In genomic region chr17:57284984-57285646, GRCh38 we compare ENCODE assay signal across 9 cellular contexts. TPM values are rescaled to one million over a fixed set of nuclear protein-coding genes. Genes with fewer than 3 reads are reported as not detected.
DNase-seq lines count a peak whose midpoint lies in the region; ATAC-seq and TF ChIP-seq lines count a peak whose summit lies in the region.
"Had no signal": no experiment of that assay in that cellular context is flagged by ENCODE, and none has a peak within 500 bp of the region (broad histone marks: within the 10 kb centered on the region; RNA-seq: fewer than 3 reads in every experiment).

No MANE protein-coding gene starts in this region.

- H4K20me1 ChIP-seq in OCI-LY7 (ENCODE audit: insufficient read depth, low read length), result no peaks in the 10 kb centered on the region

- H3K27me3 Mint-ChIP-seq in activated naive CD8-positive, alpha-beta T cell treated with anti-CD3 and anti-CD28 coated beads, Interleukin-2, amount 10 ng/mL, durations not matched to agents 7 days and 5 days, result no peaks in the 10 kb centered on the region

- no TSS peak for BruUV-seq in OCI-LY7 (replicated peaks; lab: Mats Ljungman, UMichigan)

- peaks cover 6% of the 10 kb centered on the region; the same call in 1 of the 2 replicates for H3K79me2 ChIP-seq in OCI-LY7 (ENCODE audit: insufficient read depth, low read depth, low read length)

- peak overlapping the region; percentile 81 for H3K4me3 Mint-ChIP-seq in activated naive CD8-positive, alpha-beta T cell treated with anti-CD3 and anti-CD28 coated beads, Interleukin-2, amount 10 ng/mL, durations not matched to agents 7 days and 5 days

- no peaks in the 10 kb centered on the region for H3K9me3 Mint-ChIP-seq in activated naive CD8-positive, alpha-beta T cell treated with anti-CD3 and anti-CD28 coated beads, Interleukin-2, amount 10 ng/mL, durations not matched to agents 7 days and 5 days

- peaks cover 67% of the 10 kb centered on the region for H3K36me3 ChIP-seq in OCI-LY7 (ENCODE audit: insufficient read depth, low read length)
- H3K36me3 ChIP-seq in gastrocnemius medialis, result no peaks in the 10 kb centered on the region

- H3K4me2 ChIP-seq in OCI-LY7 (ENCODE audit: low read length), result peak overlapping the region; percentile 80
- H3K4me2 ChIP-seq: A549 had no signal

- H3K9me3 ChIP-seq in OCI-LY7 (ENCODE audit: low read length), result no peaks in the 10 kb centered on the region
- no peaks in the 10 kb centered on the region for H3K9me3 ChIP-seq in gastrocnemius medialis
- H3K9me3 ChIP-seq: A549 had no signal

- H3K4me1 ChIP-seq in OCI-LY7 (ENCODE audit: insufficient read depth, low read length, poor library complexity, severe bottlenecking) (peaks cover 50% of the 10 kb centered on the region), gastrocnemius medialis (peaks cover 86 to 88% of the 10 kb centered on the region in 2 donors)
- H3K4me1 ChIP-seq: A549 had no signal

- peak overlapping the region; percentile 70 for H3K27ac ChIP-seq in OCI-LY7 (ENCODE audit: low read depth, low read length, poor library complexity, severe bottlenecking)
- H3K27ac ChIP-seq in gastrocnemius medialis, result peak overlapping the region; percentile 85 to 92 (median 88)
- H3K27ac ChIP-seq: A549 had no signal

- POLR2A ChIA-PET in OCI-LY7 (lab: Charles Lee), result interaction anchor here (0.5 to 1.1 kb wide), 7 partner anchors 24 to 1752 kb away, joined by 3 to 10 read pairs (median 4); no protein-coding TSS in a partner anchor
- POLR2A ChIA-PET in activated naive CD8-positive, alpha-beta T cell treated with anti-CD3 and anti-CD28 coated beads, Interleukin-2, amount 10 ng/mL, durations not matched to agents 7 days and 5 days (lab: Charles Lee), result interaction anchor here (1.0 to 3.1 kb wide), 3 partner anchors 13 to 315 kb away, joined by 3 to 25 read pairs (median 4); partner anchors contain the start of gene MSI2

- intact Hi-C loops in OCI-LY7 (cut with micrococcal nuclease; ENCODE audit: unreplicated experiment), result loop anchor here (1.0 to 5.0 kb wide), 2 partner anchors 71 to 117 kb away; no protein-coding TSS in a partner anchor
- intact Hi-C loops in gastrocnemius medialis (cut with DNase I; ENCODE audit: low total_unique reads), result loop anchor here (5.0 to 10.0 kb wide), 5 partner anchors 43 to 290 kb away; no protein-coding TSS in a partner anchor

- H3K4me1 Mint-ChIP-seq in activated naive CD8-positive, alpha-beta T cell treated with anti-CD3 and anti-CD28 coated beads, Interleukin-2, amount 10 ng/mL, durations not matched to agents 7 days and 5 days, result peaks cover 77% of the 10 kb centered on the region

- CTCF ChIA-PET in OCI-LY7 (lab: Charles Lee; ENCODE audit: unreplicated experiment), result interaction anchor here (0.6 kb wide), 1 partner anchor 413 kb away, joined by 3 read pairs; no protein-coding TSS in a partner anchor

- H3K27ac Mint-ChIP-seq in activated naive CD8-positive, alpha-beta T cell treated with anti-CD3 and anti-CD28 coated beads, Interleukin-2, amount 10 ng/mL, durations not matched to agents 7 days and 5 days, result peak overlapping the region; percentile 92

- peak overlapping the region; percentile 54 for H3K4me3 ChIP-seq in OCI-LY7 (ENCODE audit: low read depth, low read length, poor library complexity, severe bottlenecking)
- H3K4me3 ChIP-seq in gastrocnemius medialis, result no peak overlapping the region
- H3K4me3 ChIP-seq: A549 had no signal

- in situ Hi-C loops in gastrocnemius medialis (cut with MboI; ENCODE audit: low sequenced_read_pairs in 4 of 4), result no loop called here

- H3K27me3 ChIP-seq in gastrocnemius medialis, result no peaks in the 10 kb centered on the region

- TF ChIP-seq POLR2A in gastrocnemius medialis (IDR thresholded peaks at IDR 0.05) (no peak), erythroblast (IDR thresholded peaks at IDR 0.05; ENCODE audit: low read length) (no peak)

- H3K36me3 Mint-ChIP-seq in activated naive CD8-positive, alpha-beta T cell treated with anti-CD3 and anti-CD28 coated beads, Interleukin-2, amount 10 ng/mL, durations not matched to agents 7 days and 5 days, result peaks cover 29% of the 10 kb centered on the region

- peak; percentile 14 for DNase-seq in activated gamma-delta T cell treated with Interleukin-2 at 50 U/mL for 16 hours
- no peak for DNase-seq in activated gamma-delta T cell (lab: John Stamatoyannopoulos, UW)
- DNase-seq in OCI-LY7 (ENCODE audit: low spot score), result peak; percentile 77
- DNase-seq in activated naive CD8-positive, alpha-beta T cell treated with anti-CD3 and anti-CD28 coated beads, Interleukin-2, amount 10 ng/mL, durations not matched to agents 7 days and 5 days, result peak; percentile 61
- DNase-seq in gastrocnemius medialis, result no peak
- no peak for DNase-seq in erythroblast (lab: John Stamatoyannopoulos, UW)

- H3K9me2 ChIP-seq in OCI-LY7 (ENCODE audit: insufficient read depth, low read length), result no peaks in the 10 kb centered on the region

- ATAC-seq in activated naive CD8-positive, alpha-beta T cell treated with anti-CD3 and anti-CD28 coated beads, Interleukin-2, amount 10 ng/mL, durations not matched to agents 7 days and 5 days (ENCODE audit: low read depth), result peak; percentile 74
- ATAC-seq in gastrocnemius medialis, result no peak
- ATAC-seq in GM21526 (IDR thresholded peaks at IDR 0.05; ENCODE audit: low FRiP score, unreplicated experiment), result no peak
- no peak for ATAC-seq in HG02588 (IDR thresholded peaks at IDR 0.05; ENCODE audit: unreplicated experiment)
- ATAC-seq: A549 had no signal

- TF ChIP-seq CTCF in OCI-LY7 (conservative IDR thresholded peaks at IDR 0.05; ENCODE audit: low read length), result peak; percentile 30; the same call in 1 of the 2 replicates
- TF ChIP-seq CTCF in gastrocnemius medialis (IDR thresholded peaks at IDR 0.05 in 4 of 5, conservative IDR thresholded peaks at IDR 0.05 in 1 of 5), result no peak

- peak overlapping the region; percentile 32; the same call in 1 of the 2 replicates for H2AFZ ChIP-seq in OCI-LY7 (ENCODE audit: low read length)

RNA-seq across cellular contexts. Expression of gene MSI2, which starts 28.8 kb away (rescaled TPM):
- 131 and 226 TPM in 2 replicates for total RNA-seq in OCI-LY7 (2014; rRNA removed; shearing (Covaris generic))
- total RNA-seq in OCI-LY7 (2022) (164 and 193 TPM in 2 replicates), gastrocnemius medialis (10 to 100 TPM; 33.1 to 66.2 (median 48.5) TPM)
- 100 to 1,000 TPM; 113 to 114 TPM for total RNA-seq in activated naive CD8-positive, alpha-beta T cell treated with anti-CD3 and anti-CD28 coated beads, Interleukin-2, amount 10 ng/mL, durations not matched to agents 7 days and 5 days

Comparison
In these comparisons a context has a peak if more than half of its experiments do, and no peak if none do; other contexts are left out.
1. DNase-seq: peak in activated gamma-delta T cell treated with Interleukin-2 at 50 U/mL for 16 hours (single experiment), OCI-LY7 (single experiment) and activated naive CD8-positive, alpha-beta T cell treated with anti-CD3 and anti-CD28 coated beads, Interleukin-2, amount 10 ng/mL, durations not matched to agents 7 days and 5 days (single experiment); none in activated gamma-delta T cell (single experiment), gastrocnemius medialis (0 of 2) and erythroblast (0 of 2).